Comparison of ENCODE assay signal across 1 cellular context in genomic region chr14:99420711-99421110, GRCh38.
TF ChIP-seq lines count a peak whose summit lies in the region.

No MANE protein-coding gene starts in this region.

TF ChIP-seq in GM23338, 12 proteins besides CTCF, POLR2A, EP300 and RAD21 (continued from another document):
- TF ChIP-seq ZNF462 (CRISPR knock-in tag; IDR thresholded peaks at IDR 0.05): no peak
- TF ChIP-seq REST (IDR thresholded peaks at IDR 0.05; ENCODE audit: unreplicated experiment): no peak
- TF ChIP-seq NANOG (IDR thresholded peaks at IDR 0.05; ENCODE audit: borderline replicate concordance): no peak
- TF ChIP-seq EZH2 (IDR thresholded peaks at IDR 0.05; ENCODE audit: low read depth, unreplicated experiment): no peak
- no peak for TF ChIP-seq EZH2phosphoT487 (IDR thresholded peaks at IDR 0.05; ENCODE audit: unreplicated experiment)
- no peak for TF ChIP-seq CREB1 (CRISPR knock-in tag; IDR thresholded peaks at IDR 0.05; ENCODE audit: low read depth)
- TF ChIP-seq STAT1 (IDR thresholded peaks at IDR 0.05; ENCODE audit: unreplicated experiment): no peak
- TF ChIP-seq ZNF114 (CRISPR knock-in tag; IDR thresholded peaks at IDR 0.05): no peak
- TF ChIP-seq ZNF331 (CRISPR knock-in tag; IDR thresholded peaks at IDR 0.05; ENCODE audit: low read depth): no peak
- TF ChIP-seq JUNB (IDR thresholded peaks at IDR 0.05; ENCODE audit: unreplicated experiment): no peak
- TF ChIP-seq ETS1 (IDR thresholded peaks at IDR 0.05): no peak
TF ChIP-seq in GM23338: peak in this region for 0.
